21 cellular contexts compared by ENCODE assay signal in the genomic region with DNA sequence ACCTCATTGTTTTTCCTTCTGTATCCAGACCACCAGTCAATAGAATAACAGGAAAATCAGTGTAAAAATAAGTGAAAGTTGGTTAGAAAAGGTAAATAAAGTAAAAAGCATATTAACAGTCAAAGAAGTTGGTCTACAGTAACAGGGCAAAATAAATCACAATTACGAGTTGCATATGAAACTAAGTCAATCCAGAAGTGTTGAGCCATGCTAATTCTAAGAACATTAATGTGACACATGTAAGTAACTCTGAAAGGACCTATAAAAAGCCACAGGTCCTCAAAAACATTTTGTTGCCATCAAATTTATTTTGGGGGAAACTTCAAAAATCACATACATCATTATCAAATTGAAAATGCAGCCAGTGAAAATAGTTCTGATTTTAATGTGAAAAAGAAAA. TPM values are rescaled to one million over a fixed set of nuclear protein-coding genes. Genes with fewer than 3 reads are reported as not detected.
DNase-seq lines count a peak whose midpoint lies in the region; ATAC-seq, FAIRE-seq and TF ChIP-seq lines count a peak whose summit lies in the region.
"Had no signal": no experiment of that assay in that cellular context is flagged by ENCODE, and none has a peak within 500 bp of the region (broad histone marks: within the 10 kb centered on the region; RNA-seq: fewer than 3 reads in every experiment).

No MANE protein-coding gene starts in this region.

- H2AFZ ChIP-seq in KMS-11 (ENCODE audit: low read depth) = no peak overlapping the region
- no peak overlapping the region for H2AFZ ChIP-seq in GM12878 (ENCODE audit: control insufficient read depth, low read depth, low read length)
- H2AFZ ChIP-seq in smooth muscle cell (ENCODE audit: low read depth) = no peak overlapping the region
- H2AFZ ChIP-seq: GM23338 had no signal

- intact Hi-C loops in A673 (cut with micrococcal nuclease; ENCODE audit: unreplicated experiment) = no loop called here
- intact Hi-C loops in GM12878 (cut with micrococcal nuclease; ENCODE audit: unreplicated experiment) = loop anchor here (5.0 kb wide), 1 partner anchor 57 kb away; the partner anchor contains the start of gene LRP6

- H3K9me3 ChIP-seq in A673 (ENCODE audit: low read depth, low read length, poor library complexity, severe bottlenecking) = no peaks in the 10 kb centered on the region
- H3K9me3 ChIP-seq in GM12878 (replicated peaks; ENCODE audit: control insufficient read depth, insufficient read depth, low read length) = no peaks in the 10 kb centered on the region
- no peaks in the 10 kb centered on the region for H3K9me3 ChIP-seq in smooth muscle cell (replicated peaks; ENCODE audit: low read depth)
- H3K9me3 ChIP-seq: BLaER1 treated with 17β-estradiol and CSF1 and Interleukin-3, amounts not matched to agents 10 nM and 100 nM had no signal

- BruUV-seq in A673 (replicated peaks; lab: Mats Ljungman, UMichigan) (no TSS peak), GM12878 (replicated peaks; lab: Mats Ljungman, UMichigan) (no TSS peak)

- POLR2A ChIA-PET in A673 (lab: Charles Lee; ENCODE audit: low non-redundant PET) (no interaction called here), GM12878 (lab: Charles Lee) (no interaction called here)

- H3K4me2 ChIP-seq in KMS-11 = peak overlapping the region; percentile 41
- no peak overlapping the region for H3K4me2 ChIP-seq in GM12878 (ENCODE audit: control insufficient read depth, insufficient read depth)
- no peak overlapping the region for H3K4me2 ChIP-seq in smooth muscle cell
- H3K4me2 ChIP-seq: BLaER1 treated with 17β-estradiol and CSF1 and Interleukin-3, amounts not matched to agents 10 nM and 100 nM; GM23338 had no signal

- no peak for TF ChIP-seq CTCF in A673 (conservative IDR thresholded peaks at IDR 0.05; ENCODE audit: low read depth, low read length)
- TF ChIP-seq CTCF in KMS-11 (conservative IDR thresholded peaks at IDR 0.05; ENCODE audit: low read depth, low read length) = no peak
- TF ChIP-seq CTCF in GM12878 (IDR thresholded peaks at IDR 0.05 in 2 of 3, conservative IDR thresholded peaks at IDR 0.05 in 1 of 3; ENCODE audit: control insufficient read depth in 2 of 3, extremely low read depth in 1 of 3, insufficient read depth in 1 of 3, low read depth in 3 of 3, low read length in 3 of 3) = no peak
- TF ChIP-seq CTCF in progenitor cell of endocrine pancreas (IDR thresholded peaks at IDR 0.05; ENCODE audit: unreplicated experiment) = no peak
- no peak for TF ChIP-seq CTCF in smooth muscle cell (IDR thresholded peaks at IDR 0.05; ENCODE audit: borderline replicate concordance, insufficient read depth, poor library complexity, severe bottlenecking)

- peak overlapping the region; percentile 48 for H3K27ac ChIP-seq in A673 (ENCODE audit: low read depth, low read length, poor library complexity, severe bottlenecking)
- H3K27ac ChIP-seq in KMS-11 = no peak overlapping the region; the same call in 1 of the 2 replicates
- no peak overlapping the region for H3K27ac ChIP-seq in GM12878 (ENCODE audit: control insufficient read depth, insufficient read depth)
- H3K27ac ChIP-seq in smooth muscle cell (ENCODE audit: low read depth) = no peak overlapping the region
- H3K27ac ChIP-seq: BLaER1 treated with 17β-estradiol and CSF1 and Interleukin-3, amounts not matched to agents 10 nM and 100 nM had no signal

- peaks cover 48% of the 10 kb centered on the region for H3K4me1 Mint-ChIP-seq in progenitor cell of endocrine pancreas (ENCODE audit: low read depth)
- H3K4me1 Mint-ChIP-seq: B cell had no signal

- TF ChIP-seq EP300 in GM12878 (IDR thresholded peaks at IDR 0.05; ENCODE audit: borderline replicate concordance in 1 of 2, control insufficient read depth in 1 of 2, low read depth in 2 of 2, low read length in 2 of 2) = no peak

- RAD21 ChIA-PET in GM12878 (lab: Charles Lee; ENCODE audit: unreplicated experiment) = no interaction called here

- H3K36me3 Mint-ChIP-seq in progenitor cell of endocrine pancreas (ENCODE audit: insufficient read depth) = peaks cover 8% of the 10 kb centered on the region
- H3K36me3 Mint-ChIP-seq: CD8-positive, alpha-beta memory T cell had no signal

- WGBS in GM12878 (ENCODE audit: insufficient coverage, insufficient replicate concordance, low lambda C conversion rate, missing lambda C conversion rate) = 45% methylated on average over 1 of the region's 1 CpG
- 100% methylated on average over 1 of the region's 1 CpG for WGBS in smooth muscle cell (ENCODE audit: low lambda C conversion rate)

- H3K79me2 ChIP-seq in KMS-11 (ENCODE audit: insufficient read depth, low read depth) (no peaks in the 10 kb centered on the region), GM12878 (ENCODE audit: control insufficient read depth, insufficient read depth, low read length) (no peaks in the 10 kb centered on the region), smooth muscle cell (ENCODE audit: low read depth) (peaks cover 59% of the 10 kb centered on the region)

- H3K4me3 ChIP-seq in A673 (ENCODE audit: low read depth, low read length, poor library complexity, severe bottlenecking) (no peak overlapping the region), KMS-11 (IDR thresholded peaks at IDR 0.05; ENCODE audit: insufficient read depth, low read depth, low read length) (no peak overlapping the region), GM12878 (no peak overlapping the region), smooth muscle cell (no peak overlapping the region)
- H3K4me3 ChIP-seq: BLaER1 treated with 17β-estradiol and CSF1 and Interleukin-3, amounts not matched to agents 10 nM and 100 nM; GM23338 had no signal

- DNase-seq in A673 (ENCODE audit: low spot score) = no peak
- DNase-seq in GM12878 (ENCODE audit: low read depth, low spot score) = no peak
- DNase-seq in progenitor cell of endocrine pancreas (ENCODE audit: low spot score, unreplicated experiment) = no peak
- no peak for DNase-seq in smooth muscle cell (lab: John Stamatoyannopoulos, UW; ENCODE audit: unreplicated experiment)
- DNase-seq in ecto neural progenitor cell (ENCODE audit: low spot score) = no peak
- no peak for DNase-seq in NCI-H2081 treated with DMSO at 0.1 percent for 48 hours (lab: John Stamatoyannopoulos, UW)
- DNase-seq: 8988T, COR-L47, DMS 273 treated with DMSO at 0.1 percent for 48 hours, DMS53, EL, HCEC 1CT, IMR-90 had no signal

- in situ Hi-C loops in GM12878 (cut with MboI) = no loop called here

- no peaks in the 10 kb centered on the region for H3K27me3 Mint-ChIP-seq in progenitor cell of endocrine pancreas

- H3K4me1 ChIP-seq in A673 (ENCODE audit: insufficient read depth, low read length, poor library complexity, severe bottlenecking) (peaks cover 76% of the 10 kb centered on the region), KMS-11 (ENCODE audit: low read depth, poor library complexity, severe bottlenecking) (peaks cover 35% of the 10 kb centered on the region), GM12878 (ENCODE audit: control insufficient read depth, insufficient read depth, low read length) (peaks cover 3% of the 10 kb centered on the region), smooth muscle cell (ENCODE audit: low read depth) (peaks cover 11% of the 10 kb centered on the region)

- no peaks in the 10 kb centered on the region for H3K36me3 ChIP-seq in A673 (ENCODE audit: insufficient read depth, low read length, poor library complexity, severe bottlenecking)
- H3K36me3 ChIP-seq in KMS-11 (ENCODE audit: insufficient read depth) = no peaks in the 10 kb centered on the region
- H3K36me3 ChIP-seq in GM12878 (ENCODE audit: control insufficient read depth in 2 of 2, insufficient read depth in 2 of 2, low read length in 1 of 2) = no peaks in the 10 kb centered on the region
- peaks cover 3% of the 10 kb centered on the region for H3K36me3 ChIP-seq in smooth muscle cell (ENCODE audit: low read depth)

- no peak overlapping the region for H3K4me3 Mint-ChIP-seq in progenitor cell of endocrine pancreas (ENCODE audit: low read depth)
- H3K4me3 Mint-ChIP-seq: B cell, GM23338 had no signal

- no peak for TF ChIP-seq RAD21 in GM12878 (IDR thresholded peaks at IDR 0.05; ENCODE audit: insufficient read depth, low read depth, low read length)

- SMC1A ChIA-PET in GM12878 (lab: Charles Lee; ENCODE audit: uncharacterized antibody, unreplicated experiment) = no interaction called here

- CTCF ChIA-PET in A673 (lab: Charles Lee) (no interaction called here), GM12878 (lab: Yijun Ruan, JAX) (no interaction called here)

- H3F3A ChIP-seq in smooth muscle cell (ENCODE audit: low read depth) = no peaks in the 10 kb centered on the region

- ATAC-seq in GM12878 = no peak
- ATAC-seq: GM23338 had no signal

- peak overlapping the region; percentile 5 for H3K27ac Mint-ChIP-seq in progenitor cell of endocrine pancreas
- H3K27ac Mint-ChIP-seq: B cell had no signal

- H4K20me1 ChIP-seq in KMS-11 (ENCODE audit: insufficient read depth) (no peaks in the 10 kb centered on the region), GM12878 (ENCODE audit: control insufficient read depth, insufficient read depth) (no peaks in the 10 kb centered on the region), smooth muscle cell (ENCODE audit: low read depth) (peaks cover 100% of the 10 kb centered on the region)

- TF ChIP-seq POLR2A in GM12878 (IDR thresholded peaks at IDR 0.05; ENCODE audit: low read depth, low read length) = no peak

- H3K27me3 ChIP-seq in A673 (replicated peaks; ENCODE audit: insufficient read depth, low read depth, low read length, poor library complexity) (no peaks in the 10 kb centered on the region), KMS-11 (ENCODE audit: insufficient read depth, low read depth) (no peaks in the 10 kb centered on the region), GM12878 (replicated peaks in 1 of 2; ENCODE audit: control insufficient read depth in 2 of 2, insufficient read depth in 2 of 2, low read length in 1 of 2) (no peaks in the 10 kb centered on the region), smooth muscle cell (ENCODE audit: low read depth) (no peaks in the 10 kb centered on the region)
- H3K27me3 ChIP-seq: BLaER1 treated with 17β-estradiol and CSF1 and Interleukin-3, amounts not matched to agents 10 nM and 100 nM had no signal

- H3K9me3 Mint-ChIP-seq in progenitor cell of endocrine pancreas (ENCODE audit: low read depth) = no peaks in the 10 kb centered on the region
- H3K9me3 Mint-ChIP-seq: CD8-positive, alpha-beta memory T cell; GM23338 had no signal

- H3K9ac ChIP-seq in KMS-11 (no peak overlapping the region), GM12878 (ENCODE audit: control insufficient read depth, insufficient read depth, low read length) (no peak overlapping the region), smooth muscle cell (ENCODE audit: low read depth) (no peak overlapping the region)
- H3K9ac ChIP-seq: BLaER1 treated with 17β-estradiol and CSF1 and Interleukin-3, amounts not matched to agents 10 nM and 100 nM had no signal

- FAIRE-seq in GM12878 (lab: Jason Lieb, UNC) = peak; percentile 13
- FAIRE-seq: GM12892, H54, HTR-8/SVneo had no signal

RNA-seq across cellular contexts. Expression of gene LRP6, which starts 56.4 kb away (rescaled TPM):
- total RNA-seq in A673 (2021) = 97.4 and 108 TPM in 2 replicates
- total RNA-seq in GM12878 (2013; cell fraction: nucleolus; rRNA removed) = 46.5 and 49.7 TPM in 2 replicates
- 10.9 and 14.9 TPM in 2 replicates for total RNA-seq in GM12878 (2014; rRNA removed)
- total RNA-seq in GM12878 (2014; rRNA removed; fragmentation: Illumina TruSeq; extraction: Trizol) = 6.8 and 7.1 TPM in 2 replicates
- total RNA-seq in GM12878 (2021) = 9.0 and 9.4 TPM in 2 replicates
- polyA plus RNA-seq in GM12878 (2011; ENCODE audit: low read depth) = 1.2 TPM
- polyA plus RNA-seq in GM12878 (2011; rRNA removed) = 1.5 and 1.6 TPM in 2 replicates
- 1.9 and 3.3 TPM in 2 replicates for polyA plus RNA-seq in GM12878 (2011; cell fraction: cytosol; rRNA removed)
- 2.5 and 3.0 TPM in 2 replicates for polyA plus RNA-seq in GM12878 (2011; cell fraction: nucleus; rRNA removed)
- polyA plus RNA-seq in GM12878 (2012) = 2.1 and 2.4 TPM in 2 replicates
- 6.1 TPM in 2 replicates for polyA plus RNA-seq in GM12878 (2014; fragmentation: Illumina TruSeq; extraction: Trizol)
- 1 to 10 TPM; 1.5 to 8.4 TPM for polyA plus RNA-seq in GM12878 (2014; fragmentation: Nextera tagmentation; extraction: Ambion mirVana)
- polyA plus RNA-seq in GM12878 (2014; rRNA removed) = 5.5 and 5.7 TPM in 2 replicates
- 1 to 10 TPM; 6.0 to 6.1 TPM for polyA plus RNA-seq in GM12878 (2016; fragmentation: Nextera tagmentation; extraction: Ambion mirVana)
- polyA minus RNA-seq in GM12878 (2011; rRNA and poly(A)+ RNA removed) = 8.2 and 9.1 TPM in 2 replicates
- polyA minus RNA-seq in GM12878 (2011; cell fraction: cytosol; rRNA and poly(A)+ RNA removed) = 1.2 and 1.9 TPM in 2 replicates
- 3.4 and 3.9 TPM in 2 replicates for polyA minus RNA-seq in GM12878 (2011; cell fraction: nucleus; rRNA and poly(A)+ RNA removed)
- total RNA-seq in progenitor cell of endocrine pancreas = 158 and 163 TPM in 2 replicates
- total RNA-seq in smooth muscle cell = 21.1 and 22.8 TPM in 2 replicates
- 10.6 and 13.9 TPM in 2 replicates for polyA plus RNA-seq in smooth muscle cell
